In genomic region chr21:33963848-33964555, GRCh38 we compare ENCODE assay signal across 16 cellular contexts. TPM values are rescaled to one million over a fixed set of nuclear protein-coding genes. Genes with fewer than 3 reads are reported as not detected.
A peak's percentile ranks its signal among the peaks of the same experiment; 100 is the strongest.
DNase-seq lines count a peak whose midpoint lies in the region; ATAC-seq and TF ChIP-seq lines count a peak whose summit lies in the region.
"Had no signal": no experiment of that assay in that cellular context is flagged by ENCODE, and none has a peak within 500 bp of the region (broad histone marks: within the 10 kb centered on the region; RNA-seq: fewer than 3 reads in every experiment).

No MANE protein-coding gene starts in this region.

- H3K4me1 Mint-ChIP-seq in activated naive CD8-positive, alpha-beta T cell (ENCODE audit: low read depth), result peaks cover 25% of the 10 kb centered on the region
- peaks cover 5% of the 10 kb centered on the region for H3K4me1 Mint-ChIP-seq in activated naive CD8-positive, alpha-beta T cell treated with anti-CD3 and anti-CD28 coated beads for 36 hours

- H3K4me3 ChIP-seq in Panc1 (ENCODE audit: low read depth in 2 of 2, low read length in 2 of 2) (no peak overlapping the region), vagina (no peak overlapping the region)

- peaks cover 9% of the 10 kb centered on the region for H3K9me3 Mint-ChIP-seq in activated naive CD8-positive, alpha-beta T cell (ENCODE audit: low read depth)
- H3K9me3 Mint-ChIP-seq in activated naive CD8-positive, alpha-beta T cell treated with anti-CD3 and anti-CD28 coated beads for 36 hours, result peaks cover 13% of the 10 kb centered on the region

- H3K9me3 ChIP-seq in Panc1 (ENCODE audit: control insufficient read depth, insufficient read depth, low read depth, low read length) (peaks cover 8% of the 10 kb centered on the region; the same call in 1 of the 2 replicates), vagina (no peaks in the 10 kb centered on the region)

- in situ Hi-C loops in Panc1 (cut with HindIII; ENCODE audit: low pct_unique_long_range_greater_than_20kb, low sequenced_read_pairs), result no loop called here

- intact Hi-C loops in Panc1 (cut with micrococcal nuclease; ENCODE audit: unreplicated experiment), result no loop called here
- intact Hi-C loops in vagina (cut with DNase I), result no loop called here

- POLR2A ChIA-PET in Panc1 (lab: Charles Lee), result no interaction called here

- CTCF ChIA-PET in Panc1 (lab: Charles Lee), result no interaction called here

- DNase-seq in activated naive CD8-positive, alpha-beta T cell treated with anti-CD3 and anti-CD28 coated beads for 36 hours, result no peak
- DNase-seq in Panc1 (ENCODE audit: low read depth, low spot score) (no peak), islet precursor cell (peak; percentile 35), vagina (ENCODE audit: extremely low spot score in 2 of 2) (peak; percentile 56 to 77), midbrain (lab: John Stamatoyannopoulos, UW) (no peak), NCI-H446 treated with DMSO at 0.1 percent for 48 hours (lab: John Stamatoyannopoulos, UW) (no peak), OCI-M2 (lab: John Stamatoyannopoulos, UW; ENCODE audit: unreplicated experiment) (no peak)
- DNase-seq: ACHN, C1 segment of cervical spinal cord, H7, NCI-H1092 treated with DMSO at 0.1 percent for 48 hours, NCI-H146, NCI-H2081, NCI-H2171 treated with DMSO at 0.1 percent for 48 hours had no signal

- H3K27me3 ChIP-seq in Panc1 (ENCODE audit: control insufficient read depth, insufficient read depth, low read length) (no peaks in the 10 kb centered on the region), vagina (no peaks in the 10 kb centered on the region)

- peak overlapping the region; percentile 48 for H3K27ac Mint-ChIP-seq in activated naive CD8-positive, alpha-beta T cell
- no peak overlapping the region for H3K27ac Mint-ChIP-seq in activated naive CD8-positive, alpha-beta T cell treated with anti-CD3 and anti-CD28 coated beads for 36 hours

- H3K27ac ChIP-seq in Panc1 (ENCODE audit: low read length) (peak overlapping the region; percentile 12; the same call in 1 of the 2 replicates), vagina (no peak overlapping the region)

- TF ChIP-seq CTCF in Panc1 (IDR thresholded peaks at IDR 0.05), result no peak
- no peak for TF ChIP-seq CTCF in vagina (IDR thresholded peaks at IDR 0.05)

- H3K36me3 Mint-ChIP-seq in activated naive CD8-positive, alpha-beta T cell, result peaks cover 26% of the 10 kb centered on the region
- peaks cover 39% of the 10 kb centered on the region for H3K36me3 Mint-ChIP-seq in activated naive CD8-positive, alpha-beta T cell treated with anti-CD3 and anti-CD28 coated beads for 36 hours

- ATAC-seq in Panc1, result no peak
- ATAC-seq: Right ventricle myocardium inferior had no signal

- no TSS peak for BruUV-seq in Panc1 (replicated peaks; lab: Mats Ljungman, UMichigan)

- peaks cover 10% of the 10 kb centered on the region; the same call in 1 of the 2 replicates for H3K4me1 ChIP-seq in Panc1 (ENCODE audit: control insufficient read depth, insufficient read depth, low read length)
- peaks cover 10% of the 10 kb centered on the region for H3K4me1 ChIP-seq in vagina

- H3K27me3 Mint-ChIP-seq in activated naive CD8-positive, alpha-beta T cell, result no peaks in the 10 kb centered on the region
- H3K27me3 Mint-ChIP-seq in activated naive CD8-positive, alpha-beta T cell treated with anti-CD3 and anti-CD28 coated beads for 36 hours, result no peaks in the 10 kb centered on the region

- H3K36me3 ChIP-seq in Panc1 (ENCODE audit: control insufficient read depth, insufficient read depth, low read length), result no peaks in the 10 kb centered on the region; the same call in 1 of the 2 replicates
- H3K36me3 ChIP-seq in vagina, result no peaks in the 10 kb centered on the region

- no peak overlapping the region for H3K4me3 Mint-ChIP-seq in activated naive CD8-positive, alpha-beta T cell
- no peak overlapping the region for H3K4me3 Mint-ChIP-seq in activated naive CD8-positive, alpha-beta T cell treated with anti-CD3 and anti-CD28 coated beads for 36 hours

- no peak for TF ChIP-seq POLR2A in vagina (IDR thresholded peaks at IDR 0.05)

RNA-seq across cellular contexts. Expression of gene ATP5PO, which starts 48.4 kb away (rescaled TPM):
- total RNA-seq in activated naive CD8-positive, alpha-beta T cell treated with anti-CD3 and anti-CD28 coated beads for 36 hours, result 100 to 1,000 TPM; 219 to 221 TPM
- total RNA-seq in Panc1 (2021; ENCODE audit: unreplicated experiment) (190 TPM), vagina (133 TPM)
- polyA plus RNA-seq in Panc1 (2012; ENCODE audit: insufficient read length), result 219 TPM

Comparison
In these comparisons a context has a peak if more than half of its experiments do, and no peak if none do; other contexts are left out.
1. DNase-seq: peak in islet precursor cell (single experiment) and vagina (2 of 2); none in activated naive CD8-positive, alpha-beta T cell treated with anti-CD3 and anti-CD28 coated beads for 36 hours (single experiment), Panc1 (single experiment), midbrain (single experiment), NCI-H446 treated with DMSO at 0.1 percent for 48 hours (single experiment) and OCI-M2 (single experiment).